Comparison of ENCODE assay signal across 1 cellular context in the genomic region with DNA sequence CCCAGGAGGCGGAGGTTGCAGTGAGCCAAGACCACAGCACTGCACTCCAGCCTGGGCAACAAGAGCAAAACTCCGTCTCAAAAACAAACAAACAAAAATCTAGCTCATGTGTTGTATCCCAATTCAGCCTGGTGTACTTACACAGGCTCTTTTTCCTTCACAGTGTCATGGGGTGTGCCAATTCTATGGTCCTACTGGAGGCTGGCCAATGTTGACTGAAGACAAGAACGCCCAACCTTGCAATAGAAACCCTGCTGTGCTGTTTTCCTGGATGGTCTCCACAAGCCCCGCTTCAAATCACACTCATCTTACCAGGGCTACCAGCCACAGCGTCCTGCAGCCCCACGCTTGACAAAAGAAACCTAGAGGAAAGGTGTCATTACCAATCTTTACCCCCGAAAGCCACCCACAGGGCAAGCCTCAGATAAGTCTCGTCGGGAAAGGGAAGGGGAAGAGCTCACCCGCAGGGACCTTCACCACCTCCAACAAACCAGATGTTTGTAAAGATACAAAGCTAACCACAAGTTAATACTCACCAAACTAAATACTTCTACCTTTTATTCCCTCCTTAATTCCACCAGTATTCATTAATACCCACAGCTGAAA.
A peak's percentile ranks its signal among the peaks of the same experiment; 100 is the strongest.
TF ChIP-seq lines count a peak whose summit lies in the region.

No MANE protein-coding gene starts in this region.

TF ChIP-seq in HEK293, 187 proteins besides CTCF, POLR2A, EP300 and RAD21 (continued from another document):
- TF ChIP-seq, protein P1, sequence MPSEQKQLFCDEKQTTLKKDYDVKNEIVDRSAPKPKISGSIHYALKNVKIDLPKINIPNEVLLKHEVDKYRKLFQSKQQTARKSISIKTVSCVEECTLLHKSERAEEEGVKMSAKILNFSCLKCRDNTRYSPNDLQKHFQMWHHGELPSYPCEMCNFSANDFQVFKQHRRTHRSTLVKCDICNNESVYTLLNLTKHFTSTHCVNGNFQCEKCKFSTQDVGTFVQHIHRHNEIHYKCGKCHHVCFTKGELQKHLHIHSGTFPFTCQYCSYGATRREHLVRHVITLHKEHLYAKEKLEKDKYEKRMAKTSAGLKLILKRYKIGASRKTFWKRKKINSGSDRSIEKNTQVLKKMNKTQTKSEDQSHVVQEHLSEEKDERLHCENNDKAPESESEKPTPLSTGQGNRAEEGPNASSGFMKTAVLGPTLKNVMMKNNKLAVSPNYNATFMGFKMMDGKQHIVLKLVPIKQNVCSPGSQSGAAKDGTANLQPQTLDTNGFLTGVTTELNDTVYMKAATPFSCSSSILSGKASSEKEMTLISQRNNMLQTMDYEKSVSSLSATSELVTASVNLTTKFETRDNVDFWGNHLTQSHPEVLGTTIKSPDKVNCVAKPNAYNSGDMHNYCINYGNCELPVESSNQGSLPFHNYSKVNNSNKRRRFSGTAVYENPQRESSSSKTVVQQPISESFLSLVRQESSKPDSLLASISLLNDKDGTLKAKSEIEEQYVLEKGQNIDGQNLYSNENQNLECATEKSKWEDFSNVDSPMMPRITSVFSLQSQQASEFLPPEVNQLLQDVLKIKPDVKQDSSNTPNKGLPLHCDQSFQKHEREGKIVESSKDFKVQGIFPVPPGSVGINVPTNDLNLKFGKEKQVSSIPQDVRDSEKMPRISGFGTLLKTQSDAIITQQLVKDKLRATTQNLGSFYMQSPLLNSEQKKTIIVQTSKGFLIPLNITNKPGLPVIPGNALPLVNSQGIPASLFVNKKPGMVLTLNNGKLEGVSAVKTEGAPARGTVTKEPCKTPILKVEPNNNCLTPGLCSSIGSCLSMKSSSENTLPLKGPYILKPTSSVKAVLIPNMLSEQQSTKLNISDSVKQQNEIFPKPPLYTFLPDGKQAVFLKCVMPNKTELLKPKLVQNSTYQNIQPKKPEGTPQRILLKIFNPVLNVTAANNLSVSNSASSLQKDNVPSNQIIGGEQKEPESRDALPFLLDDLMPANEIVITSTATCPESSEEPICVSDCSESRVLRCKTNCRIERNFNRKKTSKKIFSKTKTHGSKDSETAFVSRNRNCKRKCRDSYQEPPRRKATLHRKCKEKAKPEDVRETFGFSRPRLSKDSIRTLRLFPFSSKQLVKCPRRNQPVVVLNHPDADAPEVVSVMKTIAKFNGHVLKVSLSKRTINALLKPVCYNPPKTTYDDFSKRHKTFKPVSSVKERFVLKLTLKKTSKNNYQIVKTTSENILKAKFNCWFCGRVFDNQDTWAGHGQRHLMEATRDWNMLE (tag by site-specific recombination; conservative IDR thresholded peaks at IDR 0.05; ENCODE audit: low read depth): no peak
- TF ChIP-seq, protein P2, sequence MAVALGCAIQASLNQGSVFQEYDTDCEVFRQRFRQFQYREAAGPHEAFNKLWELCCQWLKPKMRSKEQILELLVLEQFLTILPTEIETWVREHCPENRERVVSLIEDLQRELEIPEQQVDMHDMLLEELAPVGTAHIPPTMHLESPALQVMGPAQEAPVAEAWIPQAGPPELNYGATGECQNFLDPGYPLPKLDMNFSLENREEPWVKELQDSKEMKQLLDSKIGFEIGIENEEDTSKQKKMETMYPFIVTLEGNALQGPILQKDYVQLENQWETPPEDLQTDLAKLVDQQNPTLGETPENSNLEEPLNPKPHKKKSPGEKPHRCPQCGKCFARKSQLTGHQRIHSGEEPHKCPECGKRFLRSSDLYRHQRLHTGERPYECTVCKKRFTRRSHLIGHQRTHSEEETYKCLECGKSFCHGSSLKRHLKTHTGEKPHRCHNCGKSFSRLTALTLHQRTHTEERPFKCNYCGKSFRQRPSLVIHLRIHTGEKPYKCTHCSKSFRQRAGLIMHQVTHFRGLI (tag by site-specific recombination; IDR thresholded peaks at IDR 0.05): peak; percentile 97
- TF ChIP-seq ZNF670 (tag by site-specific recombination; IDR thresholded peaks at IDR 0.05; ENCODE audit: low read depth) (no peak), KLF1 (tag by site-specific recombination; IDR thresholded peaks at IDR 0.05) (0 out of 2 replicates have a peak, but pooled peaks have one; percentile 22)
